In genomic region chr19:2578911-2579677, GRCh38 we compare ENCODE assay signal across 8 cellular contexts.
A peak's percentile ranks its signal among the peaks of the same experiment; 100 is the strongest.
DNase-seq lines count a peak whose midpoint lies in the region; ATAC-seq and TF ChIP-seq lines count a peak whose summit lies in the region.

No MANE protein-coding gene starts in this region.

- H3K4me3 Mint-ChIP-seq in T-cell, result peak overlapping the region; percentile 31 to 43 (median 39)
- peak overlapping the region; percentile 68 for H3K4me3 Mint-ChIP-seq in osteocyte (ENCODE audit: unreplicated experiment)

- no peak overlapping the region for H3K27ac Mint-ChIP-seq in T-cell
- peak overlapping the region; percentile 95 for H3K27ac Mint-ChIP-seq in osteocyte (ENCODE audit: unreplicated experiment)

- H3K27me3 Mint-ChIP-seq in T-cell (peaks cover 0 to 6% of the 10 kb centered on the region in 2 donors), osteocyte (ENCODE audit: unreplicated experiment) (no peaks in the 10 kb centered on the region)

- H3K36me3 Mint-ChIP-seq in T-cell (peaks cover 3% of the 10 kb centered on the region), osteocyte (ENCODE audit: unreplicated experiment) (peaks cover 3% of the 10 kb centered on the region)

- H3K4me1 ChIP-seq in cardiac muscle cell (ENCODE audit: low read depth) (peaks cover 7% of the 10 kb centered on the region), tibial nerve (peaks cover 0 to 50% (median 25%) of the 10 kb centered on the region in 4 donors)

- CTCF ChIA-PET in T-cell (lab: Charles Lee), result interaction anchor here in 1 of 2 donors (0.7 kb wide), 1 partner anchor 103 kb away, joined by 3 read pairs; the partner anchor contains the start of gene GADD45B

- peaks cover 0 to 3% (median 2%) of the 10 kb centered on the region in 3 donors for H3K9me3 Mint-ChIP-seq in T-cell
- H3K9me3 Mint-ChIP-seq in osteocyte (ENCODE audit: unreplicated experiment), result peaks cover 5% of the 10 kb centered on the region

- WGBS in tibial nerve, 2 donors, result 0 to 2% methylated on average over 9 to 33 of the region's 46 CpGs

- peak; percentile 94 for TF ChIP-seq CTCF in cardiac muscle cell (IDR thresholded peaks at IDR 0.05; ENCODE audit: low read depth, low read length)
- peak; percentile 97 for TF ChIP-seq CTCF in osteocyte (IDR thresholded peaks at IDR 0.05)
- TF ChIP-seq CTCF in tibial nerve (IDR thresholded peaks at IDR 0.05), result peak; percentile 83 to 99 (median 94)

- POLR2A ChIA-PET in T-cell (lab: Charles Lee), result no interaction called here

- peak in 1 of 2 donors; percentile 10 for TF ChIP-seq POLR2A in tibial nerve (IDR thresholded peaks at IDR 0.05)

- DNase-seq in COLO829 (ENCODE audit: low spot score), result peak; percentile 71
- peak; percentile 86 for DNase-seq in KBM-7
- DNase-seq in T-cell, result peak; percentile 11 to 74 (median 42)
- DNase-seq in amniotic epithelial cell (ENCODE audit: low read depth), result peak; percentile 83
- peak; percentile 89 to 94 for DNase-seq in cardiac muscle cell (ENCODE audit: low read depth in 1 of 2, low spot score in 1 of 2)
- DNase-seq in osteocyte (ENCODE audit: extremely low spot score, unreplicated experiment), result peak; percentile 95
- DNase-seq in tibial nerve (ENCODE audit: low spot score in 2 of 2), result peak; percentile 87 to 88

- H3K4me1 Mint-ChIP-seq in T-cell (peaks cover 0 to 6% (median 5%) of the 10 kb centered on the region in 3 donors), osteocyte (ENCODE audit: unreplicated experiment) (peaks cover 48% of the 10 kb centered on the region)

- in situ Hi-C loops in KBM-7 (cut with MboI; ENCODE audit: low pct_unique_long_range_greater_than_20kb, low sequenced_read_pairs), result no loop called here

- H3K27me3 ChIP-seq in cardiac muscle cell (no peaks in the 10 kb centered on the region), tibial nerve (no peaks in the 10 kb centered on the region)

- H3K9me3 ChIP-seq in cardiac muscle cell (ENCODE audit: low read depth) (no peaks in the 10 kb centered on the region), tibial nerve (peaks cover 0 to 15% (median 0%) of the 10 kb centered on the region in 4 donors)

- peak overlapping the region; percentile 91 for H3K27ac ChIP-seq in cardiac muscle cell
- peak overlapping the region; percentile 59 to 92 (median 75) for H3K27ac ChIP-seq in tibial nerve

- peak; percentile 50 to 77 (median 71) for ATAC-seq in T-cell (replicated peaks in 1 of 4)
- ATAC-seq in HG03432 (IDR thresholded peaks at IDR 0.05; ENCODE audit: unreplicated experiment), result no peak

- H3K4me3 ChIP-seq in cardiac muscle cell, result peak overlapping the region; percentile 40
- H3K4me3 ChIP-seq in tibial nerve, result peak overlapping the region; percentile 27 to 56 (median 39)

- H3K36me3 ChIP-seq in cardiac muscle cell, result no peaks in the 10 kb centered on the region
- H3K36me3 ChIP-seq in tibial nerve, result no peaks in the 10 kb centered on the region

- TF ChIP-seq EP300 in tibial nerve (IDR thresholded peaks at IDR 0.05), result peak; percentile 91

Comparison
In these comparisons a context has a peak if more than half of its experiments do, and no peak if none do; other contexts are left out.
1. DNase-seq: peak in every context shown above with its lines; median percentile 95 in osteocyte; 92 in cardiac muscle cell; 88 in tibial nerve; 86 in KBM-7; 83 in amniotic epithelial cell; 71 in COLO829; 42 in T-cell.